6 cellular contexts compared by ENCODE assay signal in genomic region chr22:25614771-25615170, GRCh38. TPM values are rescaled to one million over a fixed set of nuclear protein-coding genes. Genes with fewer than 3 reads are reported as not detected.
A peak's percentile ranks its signal among the peaks of the same experiment; 100 is the strongest.
DNase-seq lines count a peak whose midpoint lies in the region; ATAC-seq, FAIRE-seq and TF ChIP-seq lines count a peak whose summit lies in the region.
"Not testable (repeated sequence)": the region's sequence is repeated elsewhere in the genome, so short reads cannot be mapped to it uniquely, and the experiment has no call there.

No MANE protein-coding gene starts in this region.

- H3K4me2 ChIP-seq in HepG2 (ENCODE audit: low read depth, low read length); neuronal stem cell (ENCODE audit: insufficient read depth, low read length, poor library complexity, severe bottlenecking): not testable (repeated sequence)

- H2BK5ac ChIP-seq in neuronal stem cell (ENCODE audit: low read length) = not testable (repeated sequence)

- BruUV-seq in HepG2 (replicated peaks; lab: Mats Ljungman, UMichigan) = not testable (repeated sequence)

- H3K9me3 ChIP-seq in KOPT-K1 (ENCODE audit: insufficient read depth, low read length, poor library complexity, severe bottlenecking) = peaks cover 22% of the 10 kb centered on the region
- not testable (repeated sequence) for H3K9me3 ChIP-seq in HepG2 (ENCODE audit: low read length); neuronal stem cell (replicated peaks in 1 of 2; ENCODE audit: control insufficient read depth in 2 of 2, insufficient read depth in 1 of 2, low read depth in 1 of 2, low read length in 2 of 2)

- not testable (repeated sequence) for H4K8ac ChIP-seq in neuronal stem cell (ENCODE audit: low read depth, low read length)

- H3K36me3 ChIP-seq in KOPT-K1 (ENCODE audit: insufficient read depth, low read length) = peaks cover 64% of the 10 kb centered on the region
- not testable (repeated sequence) for H3K36me3 ChIP-seq in HepG2 (replicated peaks in 1 of 2; ENCODE audit: control insufficient read depth in 1 of 2, insufficient read depth in 2 of 2, low read length in 2 of 2); neuronal stem cell (replicated peaks in 1 of 2; ENCODE audit: control insufficient read depth in 2 of 2, insufficient read depth in 2 of 2, low read length in 2 of 2)

- in situ Hi-C loops in HepG2 (cut with HindIII; ENCODE audit: extremely low pct_ligation_motif_present, low pct_unique_long_range_greater_than_20kb) = not testable (repeated sequence)

- H3K27ac ChIP-seq in KOPT-K1 (ENCODE audit: low read depth, low read length, poor library complexity, severe bottlenecking) (peak overlapping the region; percentile 38), VCaP (peak overlapping the region; percentile 28; the same call in 1 of the 2 replicates), neuronal stem cell (replicated peaks; ENCODE audit: low read length) (peak overlapping the region; percentile 9)
- not testable (repeated sequence) for H3K27ac ChIP-seq in HepG2 (ENCODE audit: extremely low read length, insufficient read depth, low read length)

- not testable (repeated sequence) for H4K20me1 ChIP-seq in HepG2 (ENCODE audit: insufficient read depth, low read length)

- H2BK12ac ChIP-seq in neuronal stem cell (ENCODE audit: low read length) = not testable (repeated sequence)

- H2AK5ac ChIP-seq in neuronal stem cell (ENCODE audit: low read depth, low read length) = not testable (repeated sequence)

- peaks cover 11% of the 10 kb centered on the region for H3K9me3 Mint-ChIP-seq in nephron

- H3K4me3 ChIP-seq in HepG2 (replicated peaks in 1 of 3; ENCODE audit: insufficient read depth in 1 of 3, low read depth in 2 of 3, low read length in 3 of 3); neuronal stem cell (ENCODE audit: low read length in 2 of 2): not testable (repeated sequence)

- not testable (repeated sequence) for H3K79me1 ChIP-seq in neuronal stem cell (ENCODE audit: low read depth, low read length)

- CTCF ChIA-PET in HepG2 (lab: Yijun Ruan, JAX; ENCODE audit: low intra/inter-chr PET ratio, low total read pairs) = not testable (repeated sequence)

- DNase-seq in GM12892 (ENCODE audit: insufficient read length); HepG2 (ENCODE audit: low spot score); neuronal stem cell (ENCODE audit: low spot score): not testable (repeated sequence)

- not testable (repeated sequence) for H3K23ac ChIP-seq in neuronal stem cell (ENCODE audit: low read depth, low read length, poor library complexity)

- H3K14ac ChIP-seq in neuronal stem cell (ENCODE audit: low read length) = not testable (repeated sequence)

- not testable (repeated sequence) for H2BK15ac ChIP-seq in neuronal stem cell (ENCODE audit: low read length)

- H3K36me3 Mint-ChIP-seq in nephron (ENCODE audit: low read depth) = peaks cover 15% of the 10 kb centered on the region

- H3K4ac ChIP-seq in neuronal stem cell (ENCODE audit: low read length) = not testable (repeated sequence)

- 67% methylated on average over 3 of the region's 3 CpGs for WGBS in HepG2 (ENCODE audit: low lambda C conversion rate)
- no CpG with 5 or more reads among the region's 3 CpGs for WGBS in neuronal stem cell (ENCODE audit: extremely low coverage in 2 of 2, insufficient read length in 2 of 2, insufficient replicate concordance in 1 of 2), 2 donors

- not testable (repeated sequence) for H3K9ac ChIP-seq in HepG2 (ENCODE audit: insufficient read depth, low read depth, low read length); neuronal stem cell (ENCODE audit: low read depth, low read length, poor library complexity)

- not testable (repeated sequence) for H4K91ac ChIP-seq in neuronal stem cell (ENCODE audit: low read depth, low read length, poor library complexity)

- not testable (repeated sequence) for H3K27me3 Mint-ChIP-seq in nephron (ENCODE audit: low read depth)

- not testable (repeated sequence) for TF ChIP-seq CTCF in VCaP (conservative IDR thresholded peaks at IDR 0.05); HepG2 (CRISPR knock-in tag; IDR thresholded peaks at IDR 0.05); nephron (IDR thresholded peaks at IDR 0.05; ENCODE audit: unreplicated experiment in 3 of 3)

- not testable (repeated sequence) for H3K4me1 ChIP-seq in HepG2 (ENCODE audit: insufficient read depth, low read length)
- peaks cover 8 to 14% of the 10 kb centered on the region in 2 donors for H3K4me1 ChIP-seq in neuronal stem cell (ENCODE audit: control insufficient read depth in 2 of 2, insufficient read depth in 1 of 2, low read depth in 1 of 2, low read length in 2 of 2)

- H3K4me1 Mint-ChIP-seq in nephron = peaks cover 23% of the 10 kb centered on the region

- not testable (repeated sequence) for TF ChIP-seq EP300 in HepG2 (IDR thresholded peaks at IDR 0.05; ENCODE audit: low read depth in 2 of 2, low read length in 2 of 2); HepG2 (CRISPR knock-in tag; IDR thresholded peaks at IDR 0.05; ENCODE audit: borderline replicate concordance)

- peak overlapping the region in 2 of 3 experiments; percentile 2 to 26 for H3K27ac Mint-ChIP-seq in nephron

- ATAC-seq in HepG2 = not testable (repeated sequence)

- H3K4me3 Mint-ChIP-seq in nephron = not testable (repeated sequence)

- TF ChIP-seq RAD21 in HepG2 (CRISPR knock-in tag; IDR thresholded peaks at IDR 0.05) = not testable (repeated sequence)

- intact Hi-C loops in HepG2 (cut with micrococcal nuclease; ENCODE audit: unreplicated experiment) = not testable (repeated sequence)

- H3K18ac ChIP-seq in neuronal stem cell (ENCODE audit: low read length) = not testable (repeated sequence)

- FAIRE-seq in GM12892 (lab: Jason Lieb, UNC) (peak; percentile 9), HepG2 (lab: Jason Lieb, UNC) (peak; percentile 15)

- not testable (repeated sequence) for H2AFZ ChIP-seq in HepG2 (ENCODE audit: low read length); neuronal stem cell (ENCODE audit: low read length)

- not testable (repeated sequence) for H3K79me2 ChIP-seq in HepG2 (ENCODE audit: insufficient read depth, low read length)

- not testable (repeated sequence) for TF ChIP-seq POLR2A in GM12892 (IDR thresholded peaks at IDR 0.05; ENCODE audit: low read depth, low read length); HepG2 (IDR thresholded peaks at IDR 0.05; ENCODE audit: insufficient read depth in 1 of 2, low read depth in 2 of 2, low read length in 2 of 2)

- POLR2A ChIA-PET in HepG2 (lab: Yijun Ruan, JAX) = not testable (repeated sequence)

- not testable (repeated sequence) for H2BK120ac ChIP-seq in neuronal stem cell (ENCODE audit: low read depth, low read length)

- not testable (repeated sequence) for H3K27me3 ChIP-seq in HepG2 (ENCODE audit: control insufficient read depth in 1 of 2, insufficient read depth in 2 of 2, low read length in 2 of 2); neuronal stem cell (ENCODE audit: control insufficient read depth in 3 of 3, insufficient read depth in 3 of 3, low read depth in 1 of 3, low read length in 3 of 3)

RNA-seq across cellular contexts. Expression of gene GRK3, which starts 50.3 kb away (rescaled TPM):
- polyA plus RNA-seq in GM12892 (2012; ENCODE audit: missing spikeins) = 14.4 TPM
- total RNA-seq in HepG2 (2016; rRNA removed; fragmentation: Illumina TruSeq; extraction: Trizol) = 16.7 and 23.6 TPM in 2 replicates
- total RNA-seq in HepG2 (2016; cell fraction: cytosol; rRNA removed; fragmentation: Illumina TruSeq; extraction: Trizol; ENCODE audit: low read depth) = 13.1 and 14.5 TPM in 2 replicates
- total RNA-seq in HepG2 (2016; cell fraction: insoluble cytoplasmic fraction; rRNA removed; fragmentation: Illumina TruSeq; extraction: Trizol) = 17.2 and 21.5 TPM in 2 replicates
- 24.9 and 31.5 TPM in 2 replicates for total RNA-seq in HepG2 (2016; cell fraction: membrane; rRNA removed; fragmentation: Illumina TruSeq; extraction: Trizol)
- 10.9 and 11.2 TPM in 2 replicates for total RNA-seq in HepG2 (2016; cell fraction: nucleus; rRNA removed; fragmentation: Illumina TruSeq; extraction: Trizol)
- 8.4 and 8.5 TPM in 2 replicates for polyA plus RNA-seq in HepG2 (2011; rRNA removed)
- polyA plus RNA-seq in HepG2 (2011; cell fraction: cytosol; rRNA removed) = 4.6 and 7.2 TPM in 2 replicates
- 7.4 TPM in 2 replicates for polyA plus RNA-seq in HepG2 (2011; cell fraction: nucleus; rRNA removed)
- polyA plus RNA-seq in HepG2 (2012) = 6.3 and 6.9 TPM in 2 replicates
- 9.1 and 9.5 TPM in 2 replicates for polyA plus RNA-seq in HepG2 (2016; cell fraction: cytosol; fragmentation: Illumina TruSeq; extraction: Trizol; ENCODE audit: low read depth)
- 13.1 and 17.4 TPM in 2 replicates for polyA plus RNA-seq in HepG2 (2016; cell fraction: insoluble cytoplasmic fraction; fragmentation: Illumina TruSeq; extraction: Trizol; ENCODE audit: low read depth)
- polyA plus RNA-seq in HepG2 (2016; cell fraction: membrane; fragmentation: Illumina TruSeq; extraction: Trizol; ENCODE audit: low read depth) = 18.9 and 19.4 TPM in 2 replicates
- 11.1 and 12.7 TPM in 2 replicates for polyA plus RNA-seq in HepG2 (2016; cell fraction: nucleus; fragmentation: Illumina TruSeq; extraction: Trizol; ENCODE audit: insufficient read depth, low read depth)
- 12.8 TPM in 1 of 2 replicates, not detected in the other for polyA minus RNA-seq in HepG2 (2011; rRNA and poly(A)+ RNA removed; ENCODE audit: low replicate concordance)
- polyA minus RNA-seq in HepG2 (2011; cell fraction: cytosol; rRNA and poly(A)+ RNA removed) = 9.5 and 11.9 TPM in 2 replicates
- polyA minus RNA-seq in HepG2 (2011; cell fraction: nucleus; rRNA and poly(A)+ RNA removed) = 13.4 and 15.9 TPM in 2 replicates
- 13.5 TPM for polyA plus RNA-seq in neuronal stem cell (2013, experiment 1 of 2)
- polyA plus RNA-seq in neuronal stem cell (2013, experiment 2 of 2) = 13.4 TPM
